ENCODE assay signal across 9 cellular contexts in genomic region chr22:19419464-19420178, GRCh38. TPM values are rescaled to one million over a fixed set of nuclear protein-coding genes. Genes with fewer than 3 reads are reported as not detected.
DNase-seq lines count a peak whose midpoint lies in the region; TF ChIP-seq lines count a peak whose summit lies in the region.
"Had no signal": no experiment of that assay in that cellular context is flagged by ENCODE, and none has a peak within 500 bp of the region (broad histone marks: within the 10 kb centered on the region; RNA-seq: fewer than 3 reads in every experiment).

No MANE protein-coding gene starts in this region.

- H3K9me3 ChIP-seq in suprapubic skin (no peaks in the 10 kb centered on the region), esophagus muscularis mucosa (no peaks in the 10 kb centered on the region)

- CTCF ChIA-PET in activated naive CD4-positive, alpha-beta T cell treated with anti-CD3 and anti-CD28 coated beads for 36 hours (lab: Charles Lee): interaction anchor here (1.6 kb wide), 1 partner anchor 240 kb away, joined by 4 read pairs; no protein-coding TSS in a partner anchor

- TF ChIP-seq CTCF in KMS-11 (conservative IDR thresholded peaks at IDR 0.05; ENCODE audit: low read depth, low read length) (no peak), foreskin fibroblast (IDR thresholded peaks at IDR 0.05; ENCODE audit: low read depth, low read length) (no peak), suprapubic skin (IDR thresholded peaks at IDR 0.05) (no peak), esophagus muscularis mucosa (IDR thresholded peaks at IDR 0.05) (no peak)

- H3K36me3 Mint-ChIP-seq in activated naive CD4-positive, alpha-beta T cell treated with anti-CD3 and anti-CD28 coated beads for 36 hours (ENCODE audit: low read depth): peaks cover 5% of the 10 kb centered on the region

- H3K27me3 ChIP-seq in KMS-11 (ENCODE audit: insufficient read depth, low read depth) (no peaks in the 10 kb centered on the region), suprapubic skin (no peaks in the 10 kb centered on the region), esophagus muscularis mucosa (no peaks in the 10 kb centered on the region)

- peaks cover 56% of the 10 kb centered on the region for H3K4me1 Mint-ChIP-seq in activated naive CD4-positive, alpha-beta T cell treated with anti-CD3 and anti-CD28 coated beads for 36 hours (ENCODE audit: low read depth)

- H3K9ac ChIP-seq in KMS-11: peak overlapping the region; percentile 60; the same call in 1 of the 2 replicates

- no peaks in the 10 kb centered on the region for H3K9me3 Mint-ChIP-seq in activated naive CD4-positive, alpha-beta T cell treated with anti-CD3 and anti-CD28 coated beads for 36 hours

- H4K20me1 ChIP-seq in KMS-11 (ENCODE audit: insufficient read depth): peaks cover 11% of the 10 kb centered on the region

- no peak for TF ChIP-seq POLR2A in suprapubic skin (IDR thresholded peaks at IDR 0.05)
- TF ChIP-seq POLR2A in esophagus muscularis mucosa (IDR thresholded peaks at IDR 0.05; ENCODE audit: low read depth): no peak

- peaks cover 98% of the 10 kb centered on the region for H3K79me2 ChIP-seq in KMS-11 (ENCODE audit: insufficient read depth, low read depth)

- H3K27ac ChIP-seq in KMS-11 (peak overlapping the region; percentile 96), suprapubic skin (no peak overlapping the region), esophagus muscularis mucosa (replicated peaks in 1 of 4) (no peak overlapping the region)

- no peak overlapping the region for H3K4me3 ChIP-seq in KMS-11 (IDR thresholded peaks at IDR 0.05; ENCODE audit: insufficient read depth, low read depth, low read length)
- no peak overlapping the region for H3K4me3 ChIP-seq in foreskin fibroblast (ENCODE audit: low read depth in 1 of 2, low read length in 2 of 2)
- no peak overlapping the region for H3K4me3 ChIP-seq in suprapubic skin
- H3K4me3 ChIP-seq in esophagus muscularis mucosa: no peak overlapping the region

- H3K4me2 ChIP-seq in KMS-11: peak overlapping the region; percentile 95

- no peak overlapping the region for H2AFZ ChIP-seq in KMS-11 (ENCODE audit: low read depth)

- H3K36me3 ChIP-seq in KMS-11 (ENCODE audit: insufficient read depth): no peaks in the 10 kb centered on the region
- H3K36me3 ChIP-seq in suprapubic skin: no peaks in the 10 kb centered on the region
- peaks cover 0 to 4% (median 0%) of the 10 kb centered on the region in 4 donors for H3K36me3 ChIP-seq in esophagus muscularis mucosa

- DNase-seq in NCI-H82 (lab: John Stamatoyannopoulos, UW) (peak; percentile 13), NCI-H82 treated with DMSO at 0.1 percent for 48 hours (lab: John Stamatoyannopoulos, UW; ENCODE audit: unreplicated experiment) (no peak), foreskin fibroblast (no peak), suprapubic skin (ENCODE audit: low spot score in 2 of 2) (no peak), esophagus muscularis mucosa (ENCODE audit: extremely low spot score) (no peak)
- peak; percentile 71 for DNase-seq in activated naive CD4-positive, alpha-beta T cell treated with anti-CD3 and anti-CD28 coated beads for 36 hours
- peak; percentile 15 for DNase-seq in stimulated activated CD8-positive, alpha-beta memory T cell treated with anti-CD3 and anti-CD28 coated beads, Interleukin-12 subunit alpha, Interleukin-12 subunit beta, amount 100 ng/mL, for 1 hour (ENCODE audit: low read depth)
- DNase-seq: foreskin melanocyte had no signal

- H3K27ac Mint-ChIP-seq in activated naive CD4-positive, alpha-beta T cell treated with anti-CD3 and anti-CD28 coated beads for 36 hours: peak overlapping the region; percentile 81

- H3K4me3 Mint-ChIP-seq in activated naive CD4-positive, alpha-beta T cell treated with anti-CD3 and anti-CD28 coated beads for 36 hours: no peak overlapping the region

- H3K27me3 Mint-ChIP-seq in activated naive CD4-positive, alpha-beta T cell treated with anti-CD3 and anti-CD28 coated beads for 36 hours (ENCODE audit: low read depth): no peaks in the 10 kb centered on the region

- intact Hi-C loops in activated naive CD4-positive, alpha-beta T cell treated with anti-CD3 and anti-CD28 coated beads for 36 hours (cut with micrococcal nuclease): loop anchor here (1.0 to 10.0 kb wide), 4 partner anchors 11 to 215 kb away; partner anchors contain the start of genes CDC45 and UFD1
- intact Hi-C loops in esophagus muscularis mucosa (cut with DNase I): no loop called here

- 76% methylated on average over 5 of the region's 5 CpGs for WGBS in suprapubic skin
- WGBS in esophagus muscularis mucosa: 87% methylated on average over 5 of the region's 5 CpGs

- TF ChIP-seq EP300 in suprapubic skin (IDR thresholded peaks at IDR 0.05) (no peak), esophagus muscularis mucosa (IDR thresholded peaks at IDR 0.05) (no peak)

- H3K4me1 ChIP-seq in KMS-11 (ENCODE audit: low read depth, poor library complexity, severe bottlenecking) (peaks cover 100% of the 10 kb centered on the region), suprapubic skin (peaks cover 3% of the 10 kb centered on the region), esophagus muscularis mucosa (peaks cover 6 to 28% (median 15%) of the 10 kb centered on the region in 4 donors)

RNA-seq across cellular contexts. Expression of gene HIRA, which starts 11.9 kb away (rescaled TPM):
- 10 to 100 TPM; 16.2 to 18.0 TPM for total RNA-seq in activated naive CD4-positive, alpha-beta T cell treated with anti-CD3 and anti-CD28 coated beads for 36 hours
- total RNA-seq in suprapubic skin (10 to 100 TPM; 17.7 to 25.1 (median 22.5) TPM), esophagus muscularis mucosa (10 to 100 TPM; 22.0 to 31.6 (median 26.5) TPM)

RNA-seq across cellular contexts. Expression of gene MRPL40, which starts 12.7 kb away (rescaled TPM):
- total RNA-seq in activated naive CD4-positive, alpha-beta T cell treated with anti-CD3 and anti-CD28 coated beads for 36 hours: 10 to 100 TPM; 32.6 to 34.9 TPM
- 10 to 100 TPM; 19.1 to 33.9 (median 22.7) TPM for total RNA-seq in suprapubic skin
- total RNA-seq in esophagus muscularis mucosa: 10 to 100 TPM; 21.2 to 31.2 (median 27.7) TPM

RNA-seq across cellular contexts. Expression of gene C22orf39, which starts 27.9 kb away (rescaled TPM):
- total RNA-seq in activated naive CD4-positive, alpha-beta T cell treated with anti-CD3 and anti-CD28 coated beads for 36 hours: 10 to 100 TPM; 29.3 to 30.2 TPM
- total RNA-seq in suprapubic skin (10 to 100 TPM; 49.4 to 67.0 (median 51.7) TPM), esophagus muscularis mucosa (100 to 1,000 TPM in 3 of 4 donors, 10 to 100 TPM in 1; 92.1 to 136 (median 111) TPM)

RNA-seq across cellular contexts. Expression of gene UFD1, which starts 59.4 kb away (rescaled TPM):
- 10 to 100 TPM; 75.1 to 83.3 TPM for total RNA-seq in activated naive CD4-positive, alpha-beta T cell treated with anti-CD3 and anti-CD28 coated beads for 36 hours
- 10 to 100 TPM; 27.9 to 56.1 (median 52.5) TPM for total RNA-seq in suprapubic skin
- total RNA-seq in esophagus muscularis mucosa: 10 to 100 TPM; 54.8 to 65.2 (median 57.1) TPM

Comparison
In these comparisons a context has a peak if more than half of its experiments do, and no peak if none do; other contexts are left out.
1. DNase-seq: peak in NCI-H82 (single experiment), activated naive CD4-positive, alpha-beta T cell treated with anti-CD3 and anti-CD28 coated beads for 36 hours (single experiment) and stimulated activated CD8-positive, alpha-beta memory T cell treated with anti-CD3 and anti-CD28 coated beads, Interleukin-12 subunit alpha, Interleukin-12 subunit beta, amount 100 ng/mL, for 1 hour (single experiment); none in NCI-H82 treated with DMSO at 0.1 percent for 48 hours (single experiment), foreskin fibroblast (0 of 2), suprapubic skin (0 of 2) and esophagus muscularis mucosa (single experiment).